Comparison of ENCODE assay signal across 9 cellular contexts in the genomic region with DNA sequence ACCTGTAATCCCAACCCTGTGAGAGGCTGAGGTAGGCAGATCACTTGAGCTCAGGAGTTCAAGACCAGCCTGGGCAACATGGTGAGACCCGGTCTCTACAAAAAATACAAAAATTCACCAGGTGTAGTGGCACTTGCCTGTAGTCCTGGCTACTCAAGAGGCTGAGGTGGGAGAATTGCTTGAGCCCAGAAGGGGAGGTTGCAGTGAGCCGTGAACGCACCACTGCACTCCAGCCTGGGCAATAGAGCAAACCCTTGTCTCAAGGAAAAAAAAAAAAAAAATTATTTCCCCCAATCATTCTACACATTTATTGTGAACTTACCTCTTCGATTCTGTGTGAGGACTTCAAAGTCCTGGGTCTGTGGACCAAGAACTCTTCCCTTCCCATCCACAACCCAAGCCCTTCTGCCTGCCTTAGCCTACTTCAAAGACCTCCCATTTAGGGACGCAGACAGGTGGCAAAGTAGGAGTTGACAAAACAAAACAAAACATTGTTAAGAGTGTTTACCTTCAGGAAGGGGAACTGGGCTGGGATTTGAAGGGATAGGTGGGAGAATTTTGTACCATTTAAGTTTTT. TPM values are rescaled to one million over a fixed set of nuclear protein-coding genes. Genes with fewer than 3 reads are reported as not detected.
A peak's percentile ranks its signal among the peaks of the same experiment; 100 is the strongest.
DNase-seq lines count a peak whose midpoint lies in the region; ATAC-seq and TF ChIP-seq lines count a peak whose summit lies in the region.
"Had no signal": no experiment of that assay in that cellular context is flagged by ENCODE, and none has a peak within 500 bp of the region (broad histone marks: within the 10 kb centered on the region; RNA-seq: fewer than 3 reads in every experiment).

No MANE protein-coding gene starts in this region.

- H3K4me1 ChIP-seq in IMR-90 (ENCODE audit: control insufficient read depth, insufficient read depth, low read length) (peaks cover 8% of the 10 kb centered on the region), body of pancreas (peaks cover 52% of the 10 kb centered on the region), lower lobe of right lung (peaks cover 44% of the 10 kb centered on the region), testis (peaks cover 12% of the 10 kb centered on the region)

- peak overlapping the region; percentile 76 for H2AFZ ChIP-seq in IMR-90 (replicated peaks; ENCODE audit: low read length, poor library complexity)

- no peak for TF ChIP-seq RAD21 in IMR-90 (IDR thresholded peaks at IDR 0.05; ENCODE audit: low read length)

- no peaks in the 10 kb centered on the region for H3K9me3 ChIP-seq in IMR-90 (ENCODE audit: control insufficient read depth, insufficient read depth, low read length)
- no peaks in the 10 kb centered on the region for H3K9me3 ChIP-seq in body of pancreas
- no peaks in the 10 kb centered on the region for H3K9me3 ChIP-seq in lower lobe of right lung
- H3K9me3 ChIP-seq in testis, result no peaks in the 10 kb centered on the region

- peak overlapping the region; percentile 56 to 72 for H4K8ac ChIP-seq in IMR-90 (ENCODE audit: low read depth in 2 of 2, low read length in 2 of 2)

- H4K20me1 ChIP-seq in IMR-90 (ENCODE audit: insufficient read depth, low read length), result no peaks in the 10 kb centered on the region; the same call in 1 of the 2 replicates

- no peak for DNase-seq in IMR-90
- no peak for DNase-seq in body of pancreas
- DNase-seq in lower lobe of right lung, result no peak
- no peak for DNase-seq in testis
- no peak for DNase-seq in activated T-helper 1 cell treated with anti-CD3 and anti-CD28 coated beads, Interleukin-12 subunit alpha, Interleukin-12 subunit beta, Interleukin-2, Interleukin-4 antibody, amounts not matched to agents 30 ng/mL and 10 ng/mL and 1 ng/mL, durations not matched to agents 14 hours and 24 hours and 36 hours (ENCODE audit: low spot score)
- DNase-seq: activated gamma-delta T cell had no signal

- H3K14ac ChIP-seq in IMR-90 (replicated peaks; ENCODE audit: low read depth, low read length), result peak overlapping the region; percentile 44

- H2BK120ac ChIP-seq in IMR-90 (ENCODE audit: low read depth, low read length), result peak overlapping the region; percentile 93

- H3K27ac Mint-ChIP-seq in activated T-helper 1 cell treated with anti-CD3 and anti-CD28 coated beads, Interleukin-12 subunit alpha, Interleukin-12 subunit beta, Interleukin-2, Interleukin-4 antibody, amounts not matched to agents 30 ng/mL and 10 ng/mL and 1 ng/mL, durations not matched to agents 14 hours and 24 hours and 36 hours, result no peak overlapping the region

- H2BK15ac ChIP-seq in IMR-90 (ENCODE audit: low read depth, low read length), result peak overlapping the region; percentile 4; the same call in 2 of the 3 replicates

- TF ChIP-seq POLR2A in IMR-90 (IDR thresholded peaks at IDR 0.05; ENCODE audit: low read depth, low read length) (no peak), body of pancreas (IDR thresholded peaks at IDR 0.05) (no peak), testis (IDR thresholded peaks at IDR 0.05) (no peak)

- H3K27ac ChIP-seq in IMR-90 (ENCODE audit: insufficient read depth, low read length), result peak overlapping the region; percentile 51
- H3K27ac ChIP-seq in body of pancreas, result peak overlapping the region; percentile 57 to 89 (median 80)
- H3K27ac ChIP-seq in lower lobe of right lung, result peak overlapping the region; percentile 94
- peak overlapping the region; percentile 67 to 80 for H3K27ac ChIP-seq in testis

- no peak overlapping the region for H3K4me3 Mint-ChIP-seq in activated T-helper 1 cell treated with anti-CD3 and anti-CD28 coated beads, Interleukin-12 subunit alpha, Interleukin-12 subunit beta, Interleukin-2, Interleukin-4 antibody, amounts not matched to agents 30 ng/mL and 10 ng/mL and 1 ng/mL, durations not matched to agents 14 hours and 24 hours and 36 hours

- in situ Hi-C loops in IMR-90 (cut with MboI; ENCODE audit: low sequenced_read_pairs), result no loop called here

- no peak overlapping the region for H3K4me3 ChIP-seq in IMR-90 (ENCODE audit: insufficient read depth, low read depth, low read length)
- no peak overlapping the region for H3K4me3 ChIP-seq in body of pancreas
- H3K4me3 ChIP-seq in lower lobe of right lung, result no peak overlapping the region
- H3K4me3 ChIP-seq in testis, result no peak overlapping the region
- H3K4me3 ChIP-seq: GM12878 had no signal

- H2BK5ac ChIP-seq in IMR-90 (ENCODE audit: low read depth, low read length, poor library complexity, severe bottlenecking), result peak overlapping the region; percentile 76

- peak overlapping the region; percentile 18 for H2AK9ac ChIP-seq in IMR-90 (replicated peaks; ENCODE audit: low read depth, low read length, poor library complexity)

- no peak overlapping the region for H3K4me2 ChIP-seq in IMR-90 (ENCODE audit: low read depth, low read length)

- H4K91ac ChIP-seq in IMR-90 (ENCODE audit: insufficient read depth, low read depth, low read length), result peak overlapping the region; percentile 90

- H3K36me3 ChIP-seq in IMR-90 (ENCODE audit: control insufficient read depth, insufficient read depth, low read length), result no peaks in the 10 kb centered on the region
- no peaks in the 10 kb centered on the region for H3K36me3 ChIP-seq in body of pancreas (replicated peaks in 1 of 2; ENCODE audit: insufficient read depth in 1 of 2, low read depth in 2 of 2)
- no peaks in the 10 kb centered on the region for H3K36me3 ChIP-seq in lower lobe of right lung
- H3K36me3 ChIP-seq in testis (ENCODE audit: low read depth, missing control alignments), result no peaks in the 10 kb centered on the region

- no CpG with 5 or more reads among the region's 5 CpGs for WGBS in IMR-90 (ENCODE audit: extremely low coverage in 2 of 2, insufficient read length in 1 of 2), 2 experiments
- 75 to 77% methylated on average over 5 of the region's 5 CpGs for whole genome bisulfite sequencing in body of pancreas, 2 donors
- 91 to 97% methylated on average over 5 of the region's 5 CpGs for WGBS in testis, 2 donors

- no peak for ATAC-seq in IMR-90 (ENCODE audit: low read depth)
- no peak for ATAC-seq in body of pancreas
- no peak for ATAC-seq in lower lobe of right lung
- no peak for ATAC-seq in HG03439 (IDR thresholded peaks at IDR 0.05; ENCODE audit: unreplicated experiment)
- no peak for ATAC-seq in HG03469 (IDR thresholded peaks at IDR 0.05; ENCODE audit: unreplicated experiment)
- ATAC-seq: GM12878 had no signal

- H4K5ac ChIP-seq in IMR-90 (ENCODE audit: low read depth, low read length), result peak overlapping the region; percentile 46; the same call in 1 of the 2 replicates

- intact Hi-C loops in IMR-90 (cut with micrococcal nuclease) (loop anchor here (5.0 kb wide), 1 partner anchor 178 kb away; no protein-coding TSS in a partner anchor), body of pancreas (cut with DNase I) (no loop called here), lower lobe of right lung (cut with DNase I) (no loop called here), testis (cut with DNase I; ENCODE audit: low total_unique reads) (no loop called here)
- intact Hi-C loops in activated T-helper 1 cell treated with anti-CD3 and anti-CD28 coated beads, Interleukin-12 subunit alpha, Interleukin-12 subunit beta, Interleukin-2, Interleukin-4 antibody, amounts not matched to agents 30 ng/mL and 10 ng/mL and 1 ng/mL, durations not matched to agents 14 hours and 24 hours and 36 hours (cut with micrococcal nuclease), result loop anchor here (5.0 to 10.0 kb wide), 5 partner anchors 567 to 1288 kb away; partner anchors contain the start of genes AMPD3, EIF4G2, NRIP3 and RPL27A

- no peaks in the 10 kb centered on the region for H3K9me3 Mint-ChIP-seq in activated T-helper 1 cell treated with anti-CD3 and anti-CD28 coated beads, Interleukin-12 subunit alpha, Interleukin-12 subunit beta, Interleukin-2, Interleukin-4 antibody, amounts not matched to agents 30 ng/mL and 10 ng/mL and 1 ng/mL, durations not matched to agents 14 hours and 24 hours and 36 hours

- dilution Hi-C loops in IMR-90 (cut with HindIII; ENCODE audit: low sequenced_read_pairs, unreplicated experiment), result no loop called here

- H3K4ac ChIP-seq in IMR-90 (ENCODE audit: low read depth, low read length), result peak overlapping the region; percentile 92

- H3K9me1 ChIP-seq in IMR-90 (ENCODE audit: insufficient read depth, low read length), result peaks cover 12% of the 10 kb centered on the region

- no peak overlapping the region for H3K9ac ChIP-seq in IMR-90 (ENCODE audit: low read depth, low read length)

- POLR2A ChIA-PET in IMR-90 (lab: Charles Lee; ENCODE audit: unreplicated experiment), result no interaction called here

- TF ChIP-seq CTCF in IMR-90 (conservative IDR thresholded peaks at IDR 0.05; ENCODE audit: low read depth, low read length), result no peak
- TF ChIP-seq CTCF in body of pancreas (IDR thresholded peaks at IDR 0.05), result no peak
- no peak for TF ChIP-seq CTCF in lower lobe of right lung (IDR thresholded peaks at IDR 0.05)
- TF ChIP-seq CTCF in testis (IDR thresholded peaks at IDR 0.05), result no peak

- H3K56ac ChIP-seq in IMR-90 (ENCODE audit: extremely low read depth, insufficient read depth, low read length), result 0 out of 2 replicates have a peak overlapping the region, but pooled peaks have one; percentile 26

- CTCF ChIA-PET in IMR-90 (lab: Yijun Ruan, JAX), result interaction anchor here (0.7 kb wide), 1 partner anchor 18 kb away, joined by 3 read pairs; no protein-coding TSS in a partner anchor

- H3K23ac ChIP-seq in IMR-90 (ENCODE audit: low read depth, low read length), result peak overlapping the region; percentile 16

- H3K18ac ChIP-seq in IMR-90 (ENCODE audit: low read depth, low read length), result peak overlapping the region; percentile 23; the same call in 1 of the 2 replicates

- no TSS peak for BruUV-seq in IMR-90 (replicated peaks; lab: Mats Ljungman, UMichigan)

- peaks cover 3 to 31% of the 10 kb centered on the region in 2 experiments; a peak in 3 of 4 replicates for H3K79me1 ChIP-seq in IMR-90 (ENCODE audit: low read depth in 1 of 2, low read length in 2 of 2)

- peaks cover 7% of the 10 kb centered on the region for H3K27me3 Mint-ChIP-seq in activated T-helper 1 cell treated with anti-CD3 and anti-CD28 coated beads, Interleukin-12 subunit alpha, Interleukin-12 subunit beta, Interleukin-2, Interleukin-4 antibody, amounts not matched to agents 30 ng/mL and 10 ng/mL and 1 ng/mL, durations not matched to agents 14 hours and 24 hours and 36 hours (ENCODE audit: insufficient read depth)

- peaks cover 28% of the 10 kb centered on the region for H3K4me1 Mint-ChIP-seq in activated T-helper 1 cell treated with anti-CD3 and anti-CD28 coated beads, Interleukin-12 subunit alpha, Interleukin-12 subunit beta, Interleukin-2, Interleukin-4 antibody, amounts not matched to agents 30 ng/mL and 10 ng/mL and 1 ng/mL, durations not matched to agents 14 hours and 24 hours and 36 hours (ENCODE audit: low read depth)

- H3K27me3 ChIP-seq in IMR-90 (ENCODE audit: control insufficient read depth, insufficient read depth, low read length), result no peaks in the 10 kb centered on the region
- no peaks in the 10 kb centered on the region for H3K27me3 ChIP-seq in body of pancreas
- H3K27me3 ChIP-seq in lower lobe of right lung (ENCODE audit: low read depth), result no peaks in the 10 kb centered on the region
- no peaks in the 10 kb centered on the region for H3K27me3 ChIP-seq in testis

- peak overlapping the region; percentile 73 for H2BK20ac ChIP-seq in IMR-90 (ENCODE audit: low read depth, low read length)

- peaks cover 1% of the 10 kb centered on the region for H3K36me3 Mint-ChIP-seq in activated T-helper 1 cell treated with anti-CD3 and anti-CD28 coated beads, Interleukin-12 subunit alpha, Interleukin-12 subunit beta, Interleukin-2, Interleukin-4 antibody, amounts not matched to agents 30 ng/mL and 10 ng/mL and 1 ng/mL, durations not matched to agents 14 hours and 24 hours and 36 hours (ENCODE audit: low read depth)

- peak overlapping the region; percentile 84 for H2AK5ac ChIP-seq in IMR-90 (ENCODE audit: low read depth, low read length)

RNA-seq across cellular contexts. Expression of gene WEE1, which starts 3.8 kb away (rescaled TPM):
- total RNA-seq in IMR-90 (2012; rRNA removed) (29.2 and 45.5 TPM in 2 replicates), body of pancreas (10 to 100 TPM; 11.2 to 16.8 TPM), lower lobe of right lung (12.4 TPM), testis (10 to 100 TPM; 34.3 to 59.8 TPM)
- polyA plus RNA-seq in IMR-90 (2012; rRNA removed) (20.2 and 26.5 TPM in 2 replicates), testis (ENCODE audit: insufficient read depth, low read depth, low replicate concordance) (100 TPM)
- 3.7 and 5.6 TPM in 2 replicates for polyA plus RNA-seq in IMR-90 (2012; cell fraction: cytosol; rRNA removed)
- polyA plus RNA-seq in IMR-90 (2012; cell fraction: nucleus; rRNA removed; ENCODE audit: low replicate concordance), result 10.9 and 83.2 TPM in 2 replicates
- 51.4 and 54.2 TPM in 2 replicates for total RNA-seq in activated T-helper 1 cell treated with anti-CD3 and anti-CD28 coated beads, Interleukin-12 subunit alpha, Interleukin-12 subunit beta, Interleukin-2, Interleukin-4 antibody, amounts not matched to agents 30 ng/mL and 10 ng/mL and 1 ng/mL, durations not matched to agents 14 hours and 24 hours and 36 hours

Comparison
In these comparisons a context has a peak if more than half of its experiments do, and no peak if none do; other contexts are left out.
1. intact Hi-C loops: an anchor here in IMR-90 (5.0 kb wide) and activated T-helper 1 cell treated with anti-CD3 and anti-CD28 coated beads, Interleukin-12 subunit alpha, Interleukin-12 subunit beta, Interleukin-2, Interleukin-4 antibody, amounts not matched to agents 30 ng/mL and 10 ng/mL and 1 ng/mL, durations not matched to agents 14 hours and 24 hours and 36 hours (5.0 to 10.0 kb wide); none called in body of pancreas, lower lobe of right lung and testis.